8 cellular contexts compared by ENCODE assay signal in the genomic region with DNA sequence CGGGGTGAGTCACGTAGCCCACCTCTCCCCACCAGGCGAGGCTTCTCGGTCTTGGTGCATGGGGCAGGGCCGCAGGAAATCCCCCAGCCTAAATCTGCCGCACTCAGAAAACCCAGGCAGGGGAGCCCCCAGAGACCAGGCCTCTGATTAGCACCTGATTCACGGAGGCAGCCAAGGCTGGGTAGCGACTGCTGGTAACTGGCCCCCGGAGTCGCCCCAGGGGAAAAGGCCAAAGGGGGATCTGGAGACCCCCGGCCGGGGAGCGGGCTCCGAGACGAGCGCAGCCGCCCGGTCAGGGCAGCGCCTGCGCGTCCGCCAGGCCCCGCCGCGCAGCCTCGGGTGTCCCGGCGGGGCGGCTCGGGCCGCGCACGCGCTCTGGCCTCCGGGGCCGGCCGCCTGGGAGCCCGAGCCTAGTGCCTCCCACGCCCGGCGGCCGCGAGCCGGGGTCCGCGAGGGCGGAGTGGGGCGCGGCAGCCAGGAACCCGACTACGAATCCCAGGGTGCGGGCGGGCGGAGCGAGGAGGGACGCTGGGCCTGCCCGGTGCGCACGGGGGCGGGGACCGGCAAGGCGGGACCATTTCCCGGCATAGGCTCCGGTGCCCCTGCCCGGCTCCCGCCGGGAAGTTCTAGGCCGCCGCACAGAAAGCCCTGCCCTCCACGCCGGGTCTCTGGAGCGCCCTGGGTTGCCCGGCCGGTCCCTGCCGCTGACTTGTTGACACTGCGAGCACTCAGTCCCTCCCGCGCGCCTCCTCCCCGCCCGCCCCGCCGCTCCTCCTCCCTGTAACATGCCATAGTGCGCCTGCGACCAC. TPM values are rescaled to one million over a fixed set of nuclear protein-coding genes. Genes with fewer than 3 reads are reported as not detected.
DNase-seq lines count a peak whose midpoint lies in the region; ATAC-seq and TF ChIP-seq lines count a peak whose summit lies in the region.

A gene with protein sequence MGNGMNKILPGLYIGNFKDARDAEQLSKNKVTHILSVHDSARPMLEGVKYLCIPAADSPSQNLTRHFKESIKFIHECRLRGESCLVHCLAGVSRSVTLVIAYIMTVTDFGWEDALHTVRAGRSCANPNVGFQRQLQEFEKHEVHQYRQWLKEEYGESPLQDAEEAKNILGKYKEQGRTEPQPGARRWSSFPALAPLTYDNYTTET (plus strand): TSS at position 791 of the 809 bp plus-strand sequence. CDS start 53 bp downstream, outside the sequence.

- peak within 1 kb of the TSS; percentile 63 for H3K9ac ChIP-seq in SU-DHL-6 (ENCODE audit: low read length)
- peak within 1 kb of the TSS; percentile 92 for H3K9ac ChIP-seq in smooth muscle cell (ENCODE audit: low read depth)

- peak within 1 kb of the TSS; percentile 85 for H3K4me2 ChIP-seq in SU-DHL-6 (ENCODE audit: low read depth, low read length, poor library complexity, severe bottlenecking)
- H3K4me2 ChIP-seq in smooth muscle cell = peak within 1 kb of the TSS; percentile 83

- peak within 1 kb of the TSS; percentile 75 for H3K27ac ChIP-seq in SU-DHL-6 (ENCODE audit: low read depth, low read length)
- peak within 1 kb of the TSS; percentile 92 to 97 (median 94) for H3K27ac ChIP-seq in body of pancreas
- H3K27ac ChIP-seq in smooth muscle cell (ENCODE audit: low read depth) = peak within 1 kb of the TSS; percentile 97

- H3K27me3 ChIP-seq in SU-DHL-6 (ENCODE audit: low read length) (no peaks in the 10 kb centered on the region), body of pancreas (no peaks in the 10 kb centered on the region), smooth muscle cell (ENCODE audit: low read depth) (no peaks in the 10 kb centered on the region)

- peaks cover 20% of the 10 kb centered on the region for H3F3A ChIP-seq in SU-DHL-6 (ENCODE audit: insufficient read depth)
- H3F3A ChIP-seq in smooth muscle cell (ENCODE audit: low read depth) = no peaks in the 10 kb centered on the region

- TF ChIP-seq POLR2A in body of pancreas (IDR thresholded peaks at IDR 0.05) = peak; percentile 81 to 88 (median 84)

- peak within 1 kb of the TSS; percentile 80 for H2AFZ ChIP-seq in SU-DHL-6 (ENCODE audit: low read depth, low read length, severe bottlenecking)
- H2AFZ ChIP-seq in smooth muscle cell (ENCODE audit: low read depth) = peak within 1 kb of the TSS; percentile 82

- H3K36me3 ChIP-seq in SU-DHL-6 (ENCODE audit: low read length) = no peaks in the 10 kb centered on the region
- H3K36me3 ChIP-seq in body of pancreas (replicated peaks in 1 of 2; ENCODE audit: insufficient read depth in 1 of 2, low read depth in 2 of 2) = no peaks in the 10 kb centered on the region
- no peaks in the 10 kb centered on the region for H3K36me3 ChIP-seq in smooth muscle cell (ENCODE audit: low read depth)

- TF ChIP-seq CTCF in SU-DHL-6 (IDR thresholded peaks at IDR 0.05; ENCODE audit: insufficient read depth, low read length, poor library complexity, severe bottlenecking) (no peak), body of pancreas (IDR thresholded peaks at IDR 0.05) (no peak), smooth muscle cell (IDR thresholded peaks at IDR 0.05; ENCODE audit: borderline replicate concordance, insufficient read depth, poor library complexity, severe bottlenecking) (no peak)

- no peaks in the 10 kb centered on the region for H3K79me2 ChIP-seq in SU-DHL-6 (ENCODE audit: insufficient read depth, low read length)
- peaks cover 11% of the 10 kb centered on the region for H3K79me2 ChIP-seq in smooth muscle cell (ENCODE audit: low read depth)

- peak; percentile 88 to 94 (median 92) for DNase-seq in body of pancreas
- no peak for DNase-seq in smooth muscle cell (lab: John Stamatoyannopoulos, UW; ENCODE audit: unreplicated experiment)
- no peak for DNase-seq in NCI-H1105 treated with DMSO at 0.1 percent for 48 hours (lab: John Stamatoyannopoulos, UW)
- DNase-seq in SW 1271 (lab: John Stamatoyannopoulos, UW) = no peak

- no peaks in the 10 kb centered on the region for H3K9me2 ChIP-seq in SU-DHL-6 (replicated peaks; ENCODE audit: insufficient read depth, low read length)

- intact Hi-C loops in body of pancreas (cut with DNase I) = no loop called here

- H3K4me1 ChIP-seq in body of pancreas = peaks cover 22% of the 10 kb centered on the region
- no peaks in the 10 kb centered on the region for H3K4me1 ChIP-seq in smooth muscle cell (ENCODE audit: low read depth)

- H3K4me3 ChIP-seq in SU-DHL-6 (ENCODE audit: insufficient read depth, low read length, poor library complexity, severe bottlenecking) (peak within 1 kb of the TSS; percentile 67), body of pancreas (peak within 1 kb of the TSS; percentile 41 to 59), iPS-18c (ENCODE audit: insufficient read depth, low read depth, low read length) (peak within 1 kb of the TSS; percentile 72), smooth muscle cell (peak within 1 kb of the TSS; percentile 70)

- peak; percentile 28 for ATAC-seq in GM18519 (IDR thresholded peaks at IDR 0.05; ENCODE audit: low FRiP score, unreplicated experiment)
- peak; percentile 46 for ATAC-seq in HG03025 (IDR thresholded peaks at IDR 0.05; ENCODE audit: low FRiP score, unreplicated experiment)
- peak; percentile 85 for ATAC-seq in body of pancreas

- no peaks in the 10 kb centered on the region for H4K20me1 ChIP-seq in SU-DHL-6 (ENCODE audit: low read depth, low read length)
- peaks cover 5% of the 10 kb centered on the region for H4K20me1 ChIP-seq in smooth muscle cell (ENCODE audit: low read depth)

- 17 to 26% methylated on average over 16 to 85 of the region's 85 CpGs for WGBS in body of pancreas, 2 donors
- WGBS in smooth muscle cell (ENCODE audit: low lambda C conversion rate) = 24% methylated on average over 73 of the region's 85 CpGs

- H3K9me3 ChIP-seq in SU-DHL-6 (ENCODE audit: insufficient read depth, low read length) (no peaks in the 10 kb centered on the region), body of pancreas (no peaks in the 10 kb centered on the region), iPS-18c (ENCODE audit: control insufficient read depth, insufficient read depth, low read length) (no peaks in the 10 kb centered on the region), smooth muscle cell (replicated peaks; ENCODE audit: low read depth) (no peaks in the 10 kb centered on the region)

RNA-seq across cellular contexts. Expression of the gene that starts here (rescaled TPM):
- total RNA-seq in body of pancreas = 10 to 100 TPM; 13.8 to 34.8 TPM
- total RNA-seq in smooth muscle cell = 15.7 and 19.1 TPM in 2 replicates
- 16.3 and 17.2 TPM in 2 replicates for polyA plus RNA-seq in smooth muscle cell

Comparison
In these comparisons a context has a peak if more than half of its experiments do, and no peak if none do; other contexts are left out.
1. ATAC-seq: peak in every context shown above with its lines; median percentile 85 in body of pancreas; 46 in HG03025; 28 in GM18519.
2. DNase-seq: peak in body of pancreas (4 of 4); none in smooth muscle cell (single experiment), NCI-H1105 treated with DMSO at 0.1 percent for 48 hours (single experiment) and SW 1271 (0 of 2).
3. Peak in every context shown above with its lines, with median percentiles within 50 percentile points of each other: H3K27ac ChIP-seq and H3K4me3 ChIP-seq.